14 cellular contexts compared by ENCODE assay signal in the genomic region with DNA sequence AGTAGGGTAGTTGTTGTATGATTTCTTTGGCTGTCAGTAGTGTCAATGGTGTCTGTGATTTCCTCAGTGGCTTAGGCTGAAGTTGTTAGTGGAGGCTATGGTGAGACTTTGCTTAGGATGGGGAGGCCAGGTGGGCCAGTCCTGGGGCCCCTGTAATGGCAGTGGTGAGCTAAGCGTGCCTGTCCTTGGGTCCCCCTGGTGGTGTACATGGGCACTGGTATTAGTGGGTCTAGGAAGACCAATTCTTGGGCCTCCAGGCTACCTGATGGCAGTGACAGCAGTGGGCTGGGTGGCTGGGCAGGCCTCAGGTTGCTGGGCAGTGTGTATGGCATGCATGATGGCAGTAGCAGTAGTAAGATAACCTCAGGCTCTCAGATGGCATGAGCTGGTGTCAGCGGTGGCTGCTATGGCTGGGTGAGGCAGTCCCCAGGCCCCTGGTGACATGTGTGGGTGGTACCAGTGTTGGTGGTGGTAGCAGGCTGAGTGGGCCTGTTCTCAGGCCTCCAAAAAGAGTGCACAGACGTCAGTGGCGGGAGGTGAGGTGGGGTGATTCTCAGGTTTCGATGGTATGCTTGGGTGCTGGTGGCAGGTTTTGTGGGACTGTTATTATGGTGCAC.
DNase-seq lines count a peak whose midpoint lies in the region; ATAC-seq, FAIRE-seq and TF ChIP-seq lines count a peak whose summit lies in the region.
"Had no signal": no experiment of that assay in that cellular context is flagged by ENCODE, and none has a peak within 500 bp of the region (broad histone marks: within the 10 kb centered on the region; RNA-seq: fewer than 3 reads in every experiment).

No MANE protein-coding gene starts in this region.

- H3K4ac ChIP-seq in IMR-90 (ENCODE audit: low read depth, low read length) (no peak overlapping the region), H1 (replicated peaks; ENCODE audit: insufficient read length, low read depth, low read length) (no peak overlapping the region)

- DNase-seq in stimulated activated CD4-positive, alpha-beta T cell treated with anti-CD3 and anti-CD28 coated beads, Interleukin-4, amount 100 ng/mL, for 1 hour: peak; percentile 2
- DNase-seq in stimulated activated CD4-positive, alpha-beta T cell treated with anti-CD3 and anti-CD28 coated beads, Interleukin-2, amount 100 ng/mL, for 48 hours: no peak
- DNase-seq in IMR-90 (no peak), H1 (ENCODE audit: low read depth in 1 of 2, low spot score in 2 of 2) (peak in 1 of 2 experiments; percentile 64), glomerular visceral epithelial cell (ENCODE audit: extremely low spot score) (no peak), H54 (ENCODE audit: insufficient read length, low spot score) (no peak), occipital lobe (lab: John Stamatoyannopoulos, UW) (no peak)
- no peak for DNase-seq in activated T-cell treated with anti-CD3 and anti-CD28 coated beads, Interleukin-2, amount 50 U/mL, for 24 hours
- DNase-seq: activated CD4-positive, alpha-beta T cell treated with anti-CD3 and anti-CD28 coated beads, Interleukin-2, amount 50 U/mL, for 48 hours; naive thymus-derived CD4-positive, alpha-beta T cell; stomach had no signal

- TF ChIP-seq CTCF in IMR-90 (conservative IDR thresholded peaks at IDR 0.05; ENCODE audit: low read depth, low read length): no peak
- peak; percentile 49 to 64 (median 55) for TF ChIP-seq CTCF in H1 (IDR thresholded peaks at IDR 0.05; ENCODE audit: control extremely low read depth in 1 of 3, insufficient read depth in 1 of 3, low read depth in 1 of 3, low read length in 3 of 3)

- H2BK20ac ChIP-seq in IMR-90 (ENCODE audit: low read depth, low read length) (no peak overlapping the region), H1 (ENCODE audit: low read length) (no peak overlapping the region)

- H3K36me3 ChIP-seq in IMR-90 (ENCODE audit: control insufficient read depth, insufficient read depth, low read length) (no peaks in the 10 kb centered on the region), H1 (ENCODE audit: control insufficient read depth in 2 of 4, insufficient read depth in 4 of 4, low read length in 3 of 4) (peaks cover 0 to 2% (median 0%) of the 10 kb centered on the region in 4 experiments; a peak in 1 of 8 replicates)
- H3K36me3 ChIP-seq: stomach had no signal

- H3K27ac Mint-ChIP-seq in activated T-cell treated with anti-CD3 and anti-CD28 coated beads, Interleukin-2, amount 50 U/mL, for 24 hours: no peak overlapping the region
- H3K27ac Mint-ChIP-seq: activated naive CD4-positive, alpha-beta T cell treated with anti-CD3 and anti-CD28 coated beads, Interleukin-2, amount 50 U/mL, for 72 hours; B cell; naive thymus-derived CD4-positive, alpha-beta T cell had no signal

- no peaks in the 10 kb centered on the region for H3K23me2 ChIP-seq in H1 (ENCODE audit: low read depth, low read length)

- CTCF ChIA-PET in IMR-90 (lab: Yijun Ruan, JAX) (no interaction called here), H1 (lab: Charles Lee; ENCODE audit: partially characterized antibody) (interaction anchor here (0.9 to 1.4 kb wide), 8 partner anchors 15 to 512 kb away, joined by 3 to 9 read pairs (median 4); no protein-coding TSS in a partner anchor)

- dilution Hi-C loops in IMR-90 (cut with HindIII; ENCODE audit: low sequenced_read_pairs, unreplicated experiment): no loop called here

- H4K8ac ChIP-seq in IMR-90 (ENCODE audit: low read depth in 2 of 2, low read length in 2 of 2) (no peak overlapping the region), H1 (ENCODE audit: extremely low read depth, insufficient read depth, low read length) (0 out of 2 replicates have a peak overlapping the region, but pooled peaks have one; percentile 48)

- H3K9me3 ChIP-seq in IMR-90 (ENCODE audit: control insufficient read depth, insufficient read depth, low read length) (no peaks in the 10 kb centered on the region), H1 (ENCODE audit: insufficient read depth in 2 of 2, low read depth in 1 of 2, low read length in 1 of 2) (no peaks in the 10 kb centered on the region)
- H3K9me3 ChIP-seq: stomach had no signal

- WGBS in IMR-90 (ENCODE audit: extremely low coverage in 2 of 2, insufficient read length in 1 of 2), 2 experiments: 57% methylated on average over 1 of the region's 5 CpGs; no CpG with 5 or more reads in 1 of the 2 experiments
- WGBS in H1 (ENCODE audit: extremely low coverage in 1 of 2, insufficient coverage in 1 of 2, insufficient read length in 1 of 2, insufficient replicate concordance in 2 of 2, low coverage in 1 of 2, low lambda C conversion rate in 2 of 2, missing lambda C conversion rate in 1 of 2), 2 experiments: 71% methylated on average over 5 of the region's 5 CpGs; no CpG with 5 or more reads in 1 of the 2 experiments

- peak overlapping the region; percentile 51 for H2AFZ ChIP-seq in IMR-90 (replicated peaks; ENCODE audit: low read length, poor library complexity)
- H2AFZ ChIP-seq in H1 (ENCODE audit: low read length): no peak overlapping the region

- no TSS peak for BruUV-seq in IMR-90 (replicated peaks; lab: Mats Ljungman, UMichigan)

- H3K79me2 ChIP-seq in H1 (ENCODE audit: control insufficient read depth in 1 of 2, insufficient read depth in 2 of 2, low read length in 2 of 2): no peaks in the 10 kb centered on the region

- no peaks in the 10 kb centered on the region for H3K9me3 Mint-ChIP-seq in activated T-cell treated with anti-CD3 and anti-CD28 coated beads, Interleukin-2, amount 50 U/mL, for 24 hours

- H3K4me2 ChIP-seq in IMR-90 (ENCODE audit: low read depth, low read length) (no peak overlapping the region), H1 (ENCODE audit: insufficient read depth in 1 of 2, low read depth in 2 of 2, low read length in 2 of 2) (no peak overlapping the region)

- H3K14ac ChIP-seq in IMR-90 (replicated peaks; ENCODE audit: low read depth, low read length) (no peak overlapping the region), H1 (ENCODE audit: insufficient read length) (no peak overlapping the region)

- H3K36me3 Mint-ChIP-seq in activated T-cell treated with anti-CD3 and anti-CD28 coated beads, Interleukin-2, amount 50 U/mL, for 24 hours (ENCODE audit: low read depth): no peaks in the 10 kb centered on the region
- H3K36me3 Mint-ChIP-seq: activated naive CD4-positive, alpha-beta T cell treated with anti-CD3 and anti-CD28 coated beads, Interleukin-2, amount 50 U/mL, for 72 hours; naive thymus-derived CD4-positive, alpha-beta T cell had no signal

- peak overlapping the region; percentile 8 for H2AK9ac ChIP-seq in IMR-90 (replicated peaks; ENCODE audit: low read depth, low read length, poor library complexity)

- H3K4me1 Mint-ChIP-seq in activated T-cell treated with anti-CD3 and anti-CD28 coated beads, Interleukin-2, amount 50 U/mL, for 24 hours (ENCODE audit: low read depth): no peaks in the 10 kb centered on the region
- H3K4me1 Mint-ChIP-seq: B cell; naive thymus-derived CD4-positive, alpha-beta T cell had no signal

- H3K4me3 Mint-ChIP-seq in activated T-cell treated with anti-CD3 and anti-CD28 coated beads, Interleukin-2, amount 50 U/mL, for 24 hours: no peak overlapping the region
- H3K4me3 Mint-ChIP-seq: B cell; naive thymus-derived CD4-positive, alpha-beta T cell had no signal

- no peaks in the 10 kb centered on the region for H3K27me3 ChIP-seq in IMR-90 (ENCODE audit: control insufficient read depth, insufficient read depth, low read length)
- no peaks in the 10 kb centered on the region for H3K27me3 ChIP-seq in H1 (replicated peaks in 1 of 4; ENCODE audit: control insufficient read depth in 3 of 4, extremely low read depth in 1 of 4, insufficient read depth in 3 of 4, low read length in 3 of 4)
- H3K27me3 ChIP-seq: stomach had no signal

- no peaks in the 10 kb centered on the region for H3K9me1 ChIP-seq in IMR-90 (ENCODE audit: insufficient read depth, low read length)

- H2BK120ac ChIP-seq in IMR-90 (ENCODE audit: low read depth, low read length) (no peak overlapping the region), H1 (replicated peaks; ENCODE audit: low read depth, low read length) (no peak overlapping the region)

- H2BK15ac ChIP-seq in IMR-90 (ENCODE audit: low read depth, low read length): no peak overlapping the region
- no peak overlapping the region for H2BK15ac ChIP-seq in H1 (ENCODE audit: low read length)

- intact Hi-C loops in IMR-90 (cut with micrococcal nuclease): no loop called here

- no peak for ATAC-seq in IMR-90 (ENCODE audit: low read depth)
- ATAC-seq: activated naive CD4-positive, alpha-beta T cell treated with anti-CD3 and anti-CD28 coated beads, Interleukin-2, amount 50 U/mL, for 72 hours; naive thymus-derived CD4-positive, alpha-beta T cell had no signal

- H4K20me1 ChIP-seq in IMR-90 (ENCODE audit: insufficient read depth, low read length) (no peaks in the 10 kb centered on the region), H1 (replicated peaks in 1 of 2; ENCODE audit: control insufficient read depth in 1 of 2, insufficient read depth in 2 of 2, low read length in 2 of 2) (no peaks in the 10 kb centered on the region)

- in situ Hi-C loops in IMR-90 (cut with MboI; ENCODE audit: low sequenced_read_pairs): no loop called here

- no peak overlapping the region for H3K4me3 ChIP-seq in IMR-90 (ENCODE audit: insufficient read depth, low read depth, low read length)
- no peak overlapping the region for H3K4me3 ChIP-seq in H1 (ENCODE audit: extremely low read depth in 1 of 4, insufficient read depth in 2 of 4, low read depth in 3 of 4, low read length in 4 of 4)
- H3K4me3 ChIP-seq: stomach had no signal

- H3K23ac ChIP-seq in IMR-90 (ENCODE audit: low read depth, low read length) (no peak overlapping the region), H1 (ENCODE audit: insufficient read length) (no peak overlapping the region)

- H3K27ac ChIP-seq in IMR-90 (ENCODE audit: insufficient read depth, low read length) (no peak overlapping the region), H1 (ENCODE audit: low read depth, low read length) (no peak overlapping the region)
- H3K27ac ChIP-seq: stomach had no signal

- H3K56ac ChIP-seq in IMR-90 (ENCODE audit: extremely low read depth, insufficient read depth, low read length): no peak overlapping the region
- no peak overlapping the region for H3K56ac ChIP-seq in H1 (replicated peaks; ENCODE audit: insufficient read length, low read depth, low read length)

- H3K18ac ChIP-seq in IMR-90 (ENCODE audit: low read depth, low read length): no peak overlapping the region
- H3K18ac ChIP-seq in H1 (ENCODE audit: extremely low read depth, low read length): no peak overlapping the region

- H3K4me1 ChIP-seq in IMR-90 (ENCODE audit: control insufficient read depth, insufficient read depth, low read length): no peaks in the 10 kb centered on the region
- H3K4me1 ChIP-seq in H1 (replicated peaks in 1 of 4; ENCODE audit: control insufficient read depth in 3 of 4, insufficient read depth in 4 of 4, low read length in 3 of 4): no peaks in the 10 kb centered on the region
- H3K4me1 ChIP-seq: stomach had no signal

- POLR2A ChIA-PET in IMR-90 (lab: Charles Lee; ENCODE audit: unreplicated experiment) (no interaction called here), H1 (lab: Charles Lee; ENCODE audit: partially characterized antibody) (no interaction called here)

- FAIRE-seq in H1 (lab: Jason Lieb, UNC): no peak
- FAIRE-seq in H54 (lab: Jason Lieb, UNC): no peak
- FAIRE-seq: GM12892 had no signal

- no peaks in the 10 kb centered on the region for H3K27me3 Mint-ChIP-seq in activated T-cell treated with anti-CD3 and anti-CD28 coated beads, Interleukin-2, amount 50 U/mL, for 24 hours
- H3K27me3 Mint-ChIP-seq: B cell had no signal

- TF ChIP-seq RAD21 in IMR-90 (IDR thresholded peaks at IDR 0.05; ENCODE audit: low read length) (no peak), H1 (IDR thresholded peaks at IDR 0.05 in 1 of 2, conservative IDR thresholded peaks at IDR 0.05 in 1 of 2; ENCODE audit: low read depth in 2 of 2, low read length in 2 of 2) (peak; percentile 51 to 68)

- H4K91ac ChIP-seq in IMR-90 (ENCODE audit: insufficient read depth, low read depth, low read length) (no peak overlapping the region), H1 (replicated peaks; ENCODE audit: insufficient read length, low read length) (peak overlapping the region; percentile 39)

- TF ChIP-seq POLR2A in IMR-90 (IDR thresholded peaks at IDR 0.05; ENCODE audit: low read depth, low read length) (no peak), H1 (IDR thresholded peaks at IDR 0.05; ENCODE audit: control extremely low read depth in 1 of 2, low read depth in 2 of 2, low read length in 2 of 2) (no peak), H54 (IDR thresholded peaks at IDR 0.05; ENCODE audit: low read depth, low read length) (no peak)

- no peak overlapping the region for H4K5ac ChIP-seq in IMR-90 (ENCODE audit: low read depth, low read length)
- H4K5ac ChIP-seq in H1 (ENCODE audit: insufficient read length, low read depth, low read length): no peak overlapping the region

- no peak overlapping the region for H2BK12ac ChIP-seq in H1 (ENCODE audit: low read depth, low read length)

- H3K79me1 ChIP-seq in IMR-90 (ENCODE audit: low read depth in 1 of 2, low read length in 2 of 2): no peaks in the 10 kb centered on the region
- H3K79me1 ChIP-seq in H1 (ENCODE audit: low read depth, low read length): no peaks in the 10 kb centered on the region

- TF ChIP-seq EP300 in H1 (IDR thresholded peaks at IDR 0.05; ENCODE audit: borderline replicate concordance in 1 of 2, low read depth in 2 of 2, low read length in 2 of 2): no peak

- H2AK5ac ChIP-seq in IMR-90 (ENCODE audit: low read depth, low read length) (no peak overlapping the region), H1 (ENCODE audit: low read depth, low read length) (no peak overlapping the region)

- H3K9ac ChIP-seq in IMR-90 (ENCODE audit: low read depth, low read length): no peak overlapping the region
- no peak overlapping the region for H3K9ac ChIP-seq in H1 (replicated peaks in 1 of 4; ENCODE audit: extremely low read depth in 1 of 4, low read depth in 3 of 4, low read length in 3 of 4)

- no peak overlapping the region for H2BK5ac ChIP-seq in IMR-90 (ENCODE audit: low read depth, low read length, poor library complexity, severe bottlenecking)
- H2BK5ac ChIP-seq in H1 (ENCODE audit: low read depth, low read length): no peak overlapping the region
